In genomic region chr14:50778757-50779483, GRCh38 we compare ENCODE assay signal across 15 cellular contexts. TPM values are rescaled to one million over a fixed set of nuclear protein-coding genes. Genes with fewer than 3 reads are reported as not detected.
DNase-seq lines count a peak whose midpoint lies in the region; ATAC-seq, FAIRE-seq and TF ChIP-seq lines count a peak whose summit lies in the region.
"Had no signal": no experiment of that assay in that cellular context is flagged by ENCODE, and none has a peak within 500 bp of the region (broad histone marks: within the 10 kb centered on the region; RNA-seq: fewer than 3 reads in every experiment).

No MANE protein-coding gene starts in this region.

- H4K20me1 ChIP-seq in IMR-90 (ENCODE audit: insufficient read depth, low read length) = no peaks in the 10 kb centered on the region
- no peaks in the 10 kb centered on the region for H4K20me1 ChIP-seq in astrocyte (ENCODE audit: insufficient read depth, low read length)

- no peak overlapping the region for H2BK20ac ChIP-seq in IMR-90 (ENCODE audit: low read depth, low read length)

- no peak for TF ChIP-seq POLR2A in IMR-90 (IDR thresholded peaks at IDR 0.05; ENCODE audit: low read depth, low read length)

- no peak overlapping the region for H4K8ac ChIP-seq in IMR-90 (ENCODE audit: low read depth in 2 of 2, low read length in 2 of 2)

- H3K14ac ChIP-seq in IMR-90 (replicated peaks; ENCODE audit: low read depth, low read length) = no peak overlapping the region

- no peak overlapping the region for H3K27ac ChIP-seq in CD8-positive, alpha-beta memory T cell (ENCODE audit: low read depth, low read length)
- no peak overlapping the region for H3K27ac ChIP-seq in IMR-90 (ENCODE audit: insufficient read depth, low read length)
- no peak overlapping the region for H3K27ac ChIP-seq in astrocyte (ENCODE audit: low read depth, low read length)
- H3K27ac ChIP-seq in naive thymus-derived CD4-positive, alpha-beta T cell (ENCODE audit: low read depth, low read length) = no peak overlapping the region
- H3K27ac ChIP-seq: colonic mucosa, parathyroid adenoma had no signal

- peaks cover 0 to 44% (median 10%) of the 10 kb centered on the region in 3 donors for H3K36me3 Mint-ChIP-seq in CD8-positive, alpha-beta memory T cell
- peaks cover 3% of the 10 kb centered on the region for H3K36me3 Mint-ChIP-seq in astrocyte (ENCODE audit: low read depth, unreplicated experiment)
- peaks cover under 1 to 40% (median 34%) of the 10 kb centered on the region in 5 donors for H3K36me3 Mint-ChIP-seq in naive thymus-derived CD4-positive, alpha-beta T cell

- H3K4me3 Mint-ChIP-seq in CD8-positive, alpha-beta memory T cell = peak overlapping the region in 6 of 7 donors; percentile 2 to 49 (median 33)
- no peak overlapping the region for H3K4me3 Mint-ChIP-seq in astrocyte (ENCODE audit: unreplicated experiment)
- peak overlapping the region in 4 of 10 donors; percentile 39 to 63 (median 50) for H3K4me3 Mint-ChIP-seq in naive thymus-derived CD4-positive, alpha-beta T cell

- no peak for FAIRE-seq in astrocyte (lab: Jason Lieb, UNC)

- dilution Hi-C loops in IMR-90 (cut with HindIII; ENCODE audit: low sequenced_read_pairs, unreplicated experiment) = no loop called here

- H2AK5ac ChIP-seq in IMR-90 (ENCODE audit: low read depth, low read length) = no peak overlapping the region

- no peaks in the 10 kb centered on the region for H3K27me3 ChIP-seq in CD8-positive, alpha-beta memory T cell (ENCODE audit: insufficient read depth, low read length, poor library complexity, severe bottlenecking)
- H3K27me3 ChIP-seq in IMR-90 (ENCODE audit: control insufficient read depth, insufficient read depth, low read length) (no peaks in the 10 kb centered on the region), astrocyte (ENCODE audit: insufficient read depth, low read length) (no peaks in the 10 kb centered on the region)
- H3K27me3 ChIP-seq in naive thymus-derived CD4-positive, alpha-beta T cell (ENCODE audit: control insufficient read depth in 2 of 2, insufficient read depth in 2 of 2, low read length in 2 of 2) = no peaks in the 10 kb centered on the region
- H3K27me3 ChIP-seq: colonic mucosa, left lung, Peyer's patch had no signal

- no peak overlapping the region for H2BK15ac ChIP-seq in IMR-90 (ENCODE audit: low read depth, low read length)

- no peak overlapping the region for H2BK5ac ChIP-seq in IMR-90 (ENCODE audit: low read depth, low read length, poor library complexity, severe bottlenecking)

- H3K9ac ChIP-seq in IMR-90 (ENCODE audit: low read depth, low read length) = no peak overlapping the region
- H3K9ac ChIP-seq in astrocyte (ENCODE audit: low read length) = no peak overlapping the region
- H3K9ac ChIP-seq: parathyroid adenoma had no signal

- H3K18ac ChIP-seq in IMR-90 (ENCODE audit: low read depth, low read length) = no peak overlapping the region

- peaks cover 39% of the 10 kb centered on the region for H3K4me1 ChIP-seq in CD8-positive, alpha-beta memory T cell (ENCODE audit: insufficient read depth, low read length)
- H3K4me1 ChIP-seq in IMR-90 (ENCODE audit: control insufficient read depth, insufficient read depth, low read length) (peaks cover 11% of the 10 kb centered on the region), astrocyte (ENCODE audit: insufficient read depth, low read length) (peaks cover 13% of the 10 kb centered on the region)
- peaks cover 32 to 33% of the 10 kb centered on the region in 2 donors for H3K4me1 ChIP-seq in naive thymus-derived CD4-positive, alpha-beta T cell (ENCODE audit: control insufficient read depth in 2 of 2, insufficient read depth in 2 of 2, low read length in 2 of 2)
- H3K4me1 ChIP-seq: colonic mucosa, parathyroid adenoma had no signal

- no peak overlapping the region for H2BK120ac ChIP-seq in IMR-90 (ENCODE audit: low read depth, low read length)

- peaks cover 8% of the 10 kb centered on the region; the same call in 1 of the 2 replicates for H3K9me1 ChIP-seq in IMR-90 (ENCODE audit: insufficient read depth, low read length)

- H2AFZ ChIP-seq in IMR-90 (replicated peaks; ENCODE audit: low read length, poor library complexity) (no peak overlapping the region), astrocyte (ENCODE audit: low read depth, low read length) (no peak overlapping the region)
- H2AFZ ChIP-seq: parathyroid adenoma had no signal

- no peaks in the 10 kb centered on the region for H3K79me2 ChIP-seq in astrocyte (ENCODE audit: insufficient read depth, low read length)
- H3K79me2 ChIP-seq: parathyroid adenoma had no signal

- no peak for DNase-seq in CD8-positive, alpha-beta memory T cell
- DNase-seq in IMR-90 (peak; percentile 76), astrocyte (ENCODE audit: low read depth) (peak; percentile 31), globus pallidus (ENCODE audit: low spot score) (no peak), SK-N-DZ (ENCODE audit: low spot score) (no peak), KBM-7 (no peak)
- no peak for DNase-seq in naive thymus-derived CD4-positive, alpha-beta T cell
- DNase-seq: activated gamma-delta T cell treated with Interleukin-2 at 50 U/mL for 16 hours; colonic mucosa; Kasumi-1; left lung; Peyer's patch; stimulated activated CD4-positive, alpha-beta T cell treated with anti-CD3 and anti-CD28 coated beads, Interleukin-2, amount 100 ng/mL, for 24 hours had no signal

- H3K4me2 ChIP-seq in IMR-90 (ENCODE audit: low read depth, low read length) (no peak overlapping the region), astrocyte (ENCODE audit: low read length) (no peak overlapping the region)

- H3K27ac Mint-ChIP-seq in CD8-positive, alpha-beta memory T cell = peak overlapping the region; percentile 27 to 95 (median 82)
- H3K27ac Mint-ChIP-seq in astrocyte (ENCODE audit: unreplicated experiment) = no peak overlapping the region
- peak overlapping the region in 8 of 9 donors; percentile 61 to 97 (median 88) for H3K27ac Mint-ChIP-seq in naive thymus-derived CD4-positive, alpha-beta T cell

- H3K9me3 Mint-ChIP-seq in CD8-positive, alpha-beta memory T cell = no peaks in the 10 kb centered on the region
- H3K9me3 Mint-ChIP-seq in astrocyte (ENCODE audit: unreplicated experiment) = no peaks in the 10 kb centered on the region
- H3K9me3 Mint-ChIP-seq in naive thymus-derived CD4-positive, alpha-beta T cell = no peaks in the 10 kb centered on the region

- no peak overlapping the region for H3K4ac ChIP-seq in IMR-90 (ENCODE audit: low read depth, low read length)

- POLR2A ChIA-PET in CD8-positive, alpha-beta memory T cell (lab: Charles Lee) = interaction anchor here (1.6 to 2.6 kb wide), 3 partner anchors 14 to 81 kb away, joined by 4 to 14 read pairs (median 9); partner anchors contain the start of gene NIN
- POLR2A ChIA-PET in IMR-90 (lab: Charles Lee; ENCODE audit: unreplicated experiment) = no interaction called here
- POLR2A ChIA-PET in naive thymus-derived CD4-positive, alpha-beta T cell (lab: Charles Lee) = interaction anchor here (1.3 to 4.3 kb wide), 3 partner anchors 44 to 81 kb away, joined by 7 to 29 read pairs (median 22); partner anchors contain the start of gene NIN

- peaks cover 54 to 84% (median 68%) of the 10 kb centered on the region in 3 donors for H3K4me1 Mint-ChIP-seq in CD8-positive, alpha-beta memory T cell
- peaks cover 13% of the 10 kb centered on the region for H3K4me1 Mint-ChIP-seq in astrocyte (ENCODE audit: low read depth, unreplicated experiment)
- H3K4me1 Mint-ChIP-seq in naive thymus-derived CD4-positive, alpha-beta T cell = peaks cover 25 to 76% (median 66%) of the 10 kb centered on the region in 7 donors

- no peak for TF ChIP-seq RAD21 in IMR-90 (IDR thresholded peaks at IDR 0.05; ENCODE audit: low read length)

- CTCF ChIA-PET in CD8-positive, alpha-beta memory T cell (lab: Charles Lee) = interaction anchor here (0.6 to 7.6 kb wide), 18 partner anchors 11 to 239 kb away, joined by 3 to 91 read pairs (median 6); partner anchors contain the start of genes ABHD12B and ATL1
- CTCF ChIA-PET in IMR-90 (lab: Yijun Ruan, JAX) = interaction anchor here (0.6 to 4.0 kb wide), 8 partner anchors 13 to 492 kb away, joined by 3 to 31 read pairs (median 4); no protein-coding TSS in a partner anchor
- CTCF ChIA-PET in naive thymus-derived CD4-positive, alpha-beta T cell (lab: Charles Lee) = interaction anchor here (0.7 to 4.3 kb wide), 11 partner anchors 13 to 458 kb away, joined by 3 to 110 read pairs (median 11); partner anchors contain the start of gene NIN

- WGBS in IMR-90 (ENCODE audit: extremely low coverage in 2 of 2, insufficient read length in 1 of 2), 2 experiments = 83% methylated on average over 1 of the region's 5 CpGs; no CpG with 5 or more reads in 1 of the 2 experiments

- no peaks in the 10 kb centered on the region for H3K9me3 ChIP-seq in CD8-positive, alpha-beta memory T cell (ENCODE audit: low read length)
- H3K9me3 ChIP-seq in IMR-90 (ENCODE audit: control insufficient read depth, insufficient read depth, low read length) = no peaks in the 10 kb centered on the region
- H3K9me3 ChIP-seq in astrocyte (ENCODE audit: insufficient read depth, low read depth, low read length) = no peaks in the 10 kb centered on the region
- H3K9me3 ChIP-seq in naive thymus-derived CD4-positive, alpha-beta T cell (ENCODE audit: control insufficient read depth in 2 of 3, low read length in 3 of 3) = no peaks in the 10 kb centered on the region
- H3K9me3 ChIP-seq: colonic mucosa, left lung, Peyer's patch had no signal

- peaks cover 6 to 29% of the 10 kb centered on the region in 2 experiments for H3K79me1 ChIP-seq in IMR-90 (ENCODE audit: low read depth in 1 of 2, low read length in 2 of 2)

- H4K91ac ChIP-seq in IMR-90 (ENCODE audit: insufficient read depth, low read depth, low read length) = no peak overlapping the region

- H3K36me3 ChIP-seq in CD8-positive, alpha-beta memory T cell (ENCODE audit: insufficient read depth, low read length) = peaks cover 9% of the 10 kb centered on the region
- H3K36me3 ChIP-seq in IMR-90 (ENCODE audit: control insufficient read depth, insufficient read depth, low read length) (peaks cover 4% of the 10 kb centered on the region), astrocyte (ENCODE audit: insufficient read depth, low read length) (no peaks in the 10 kb centered on the region)
- peaks cover 0 to 24% (median 7%) of the 10 kb centered on the region in 3 experiments for H3K36me3 ChIP-seq in naive thymus-derived CD4-positive, alpha-beta T cell (ENCODE audit: control insufficient read depth in 2 of 3, insufficient read depth in 3 of 3, low read length in 3 of 3)
- H3K36me3 ChIP-seq: colonic mucosa had no signal

- no peak for TF ChIP-seq CTCF in IMR-90 (conservative IDR thresholded peaks at IDR 0.05; ENCODE audit: low read depth, low read length)
- TF ChIP-seq CTCF in astrocyte (IDR thresholded peaks at IDR 0.05; ENCODE audit: insufficient read depth, low read depth, low read length) = no peak

- no peak overlapping the region for H3K4me3 ChIP-seq in CD8-positive, alpha-beta memory T cell (ENCODE audit: low read length)
- no peak overlapping the region for H3K4me3 ChIP-seq in IMR-90 (ENCODE audit: insufficient read depth, low read depth, low read length)
- no peak overlapping the region for H3K4me3 ChIP-seq in astrocyte (ENCODE audit: insufficient read depth, low read depth, low read length)
- H3K4me3 ChIP-seq in naive thymus-derived CD4-positive, alpha-beta T cell (ENCODE audit: low read length) = no peak overlapping the region
- H3K4me3 ChIP-seq: colonic mucosa, left lung, Peyer's patch had no signal

- in situ Hi-C loops in IMR-90 (cut with MboI; ENCODE audit: low sequenced_read_pairs) = loop anchor here (5.0 kb wide), 1 partner anchor 237 kb away; no protein-coding TSS in a partner anchor
- in situ Hi-C loops in KBM-7 (cut with MboI; ENCODE audit: low pct_unique_long_range_greater_than_20kb, low sequenced_read_pairs) = no loop called here

- no peak overlapping the region for H3K23ac ChIP-seq in IMR-90 (ENCODE audit: low read depth, low read length)

- ATAC-seq in IMR-90 (ENCODE audit: low read depth) = no peak
- no peak for ATAC-seq in naive thymus-derived CD4-positive, alpha-beta T cell
- no peak for ATAC-seq in GM21528 (IDR thresholded peaks at IDR 0.05; ENCODE audit: low FRiP score, unreplicated experiment)

- BruUV-seq in IMR-90 (replicated peaks; lab: Mats Ljungman, UMichigan) = no TSS peak

- no peak overlapping the region for H3K56ac ChIP-seq in IMR-90 (ENCODE audit: extremely low read depth, insufficient read depth, low read length)

- no peak overlapping the region for H2AK9ac ChIP-seq in IMR-90 (replicated peaks; ENCODE audit: low read depth, low read length, poor library complexity)

- no peak overlapping the region for H4K5ac ChIP-seq in IMR-90 (ENCODE audit: low read depth, low read length)

- H3K27me3 Mint-ChIP-seq in CD8-positive, alpha-beta memory T cell = no peaks in the 10 kb centered on the region
- no peaks in the 10 kb centered on the region for H3K27me3 Mint-ChIP-seq in astrocyte (ENCODE audit: low read depth, unreplicated experiment)
- H3K27me3 Mint-ChIP-seq in naive thymus-derived CD4-positive, alpha-beta T cell = no peaks in the 10 kb centered on the region

- intact Hi-C loops in IMR-90 (cut with micrococcal nuclease) = loop anchor here (1.0 to 5.0 kb wide), 3 partner anchors 81 to 457 kb away; no protein-coding TSS in a partner anchor
- intact Hi-C loops in naive thymus-derived CD4-positive, alpha-beta T cell (cut with micrococcal nuclease) = loop anchor here (1.0 to 5.0 kb wide), 10 partner anchors 14 to 467 kb away; partner anchors contain the start of genes DMAC2L (in 1 of the 2), L2HGDH (in 1 of the 2), MAP4K5 (in 1 of the 2) and NIN (in 1 of the 2)

RNA-seq across cellular contexts. Expression of gene NIN, which starts 52.0 kb away (rescaled TPM):
- 10 to 100 TPM; 73.8 to 77.8 TPM for total RNA-seq in CD8-positive, alpha-beta memory T cell
- 64.3 TPM for polyA plus RNA-seq in CD8-positive, alpha-beta memory T cell
- total RNA-seq in IMR-90 (2012; rRNA removed) (98.4 and 99.2 TPM in 2 replicates), astrocyte (38.2 and 45.4 TPM in 2 replicates)
- polyA plus RNA-seq in IMR-90 (2012; rRNA removed) = 13.8 and 15.2 TPM in 2 replicates
- 4.7 and 7.3 TPM in 2 replicates for polyA plus RNA-seq in IMR-90 (2012; cell fraction: cytosol; rRNA removed)
- 4.4 and 13.1 TPM in 2 replicates for polyA plus RNA-seq in IMR-90 (2012; cell fraction: nucleus; rRNA removed; ENCODE audit: low replicate concordance)
- 100 to 1,000 TPM in 4 of 5 experiments, 10 to 100 TPM in 1; 84.5 to 149 (median 128) TPM for total RNA-seq in naive thymus-derived CD4-positive, alpha-beta T cell
- polyA plus RNA-seq in naive thymus-derived CD4-positive, alpha-beta T cell = 10 to 100 TPM; 51.1 to 80.8 TPM
- polyA plus RNA-seq in SK-N-DZ (2014; cell fraction: cytosol; rRNA removed) = 11.7 and 22.0 TPM in 2 replicates
- 17.3 and 21.4 TPM in 2 replicates for polyA plus RNA-seq in SK-N-DZ (2014; cell fraction: nucleus; rRNA removed)

Comparison
In these comparisons a context has a peak if more than half of its experiments do, and no peak if none do; other contexts are left out.
1. DNase-seq: peak in IMR-90 (single experiment) and astrocyte (single experiment); none in CD8-positive, alpha-beta memory T cell (0 of 5), naive thymus-derived CD4-positive, alpha-beta T cell (0 of 9), globus pallidus (single experiment), SK-N-DZ (single experiment) and KBM-7 (single experiment).